Comparison of ENCODE assay signal across 7 cellular contexts in the genomic region with DNA sequence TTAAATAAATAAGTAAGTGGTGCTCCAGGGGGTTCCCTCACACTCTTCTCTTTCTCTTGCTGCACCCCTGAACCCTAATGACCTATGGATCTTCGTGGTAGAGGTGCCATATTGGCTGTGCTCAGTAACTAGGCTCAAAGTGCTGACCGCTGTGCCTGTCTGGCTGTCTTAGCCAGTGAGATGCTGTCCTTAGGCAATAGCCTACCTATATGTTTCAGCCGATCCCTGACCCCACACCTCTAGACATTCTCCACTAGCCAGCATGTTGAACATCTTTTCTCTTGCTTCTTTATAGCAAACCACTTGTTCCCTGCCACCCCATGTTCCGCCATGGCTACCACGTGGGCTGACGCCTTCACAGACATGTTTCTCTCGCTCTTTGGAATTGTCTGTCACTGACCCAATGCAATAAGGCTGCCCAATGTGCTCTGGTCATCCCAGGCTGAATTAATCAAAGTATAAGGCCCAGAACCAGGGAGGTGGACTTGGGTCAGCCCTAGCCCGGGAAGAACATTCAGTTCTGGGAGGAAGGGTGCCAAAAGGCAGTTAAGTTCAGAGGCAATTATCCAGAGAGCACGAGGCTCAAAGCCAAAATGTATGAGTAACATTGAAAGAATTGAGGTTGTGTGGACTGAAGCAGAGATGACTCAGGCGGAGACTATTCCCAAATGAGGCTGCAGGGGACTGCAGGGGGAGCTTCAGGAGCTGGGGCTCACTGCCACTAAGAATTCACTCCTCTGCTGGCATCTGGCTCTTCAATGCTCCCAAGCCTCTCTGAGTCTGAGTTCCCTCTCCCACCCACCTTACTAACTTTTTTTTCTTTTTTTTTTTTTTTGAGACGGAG. TPM values are rescaled to one million over a fixed set of nuclear protein-coding genes. Genes with fewer than 3 reads are reported as not detected.
DNase-seq lines count a peak whose midpoint lies in the region; ATAC-seq, FAIRE-seq and TF ChIP-seq lines count a peak whose summit lies in the region.

No MANE protein-coding gene starts in this region.

- H3K4me1 ChIP-seq in HUES6 (ENCODE audit: control insufficient read depth, insufficient read depth, low read length) (peaks cover 10% of the 10 kb centered on the region; the same call in 1 of the 2 replicates), kidney (ENCODE audit: control insufficient read depth in 1 of 2, insufficient read depth in 1 of 2, low read depth in 1 of 2, low read length in 2 of 2) (peaks cover 0 to 6% of the 10 kb centered on the region in 2 donors)

- H3K9ac ChIP-seq in HUES6 (ENCODE audit: low read length) (peak overlapping the region; percentile 21), kidney (ENCODE audit: low read length in 2 of 2) (no peak overlapping the region)

- H3K27ac ChIP-seq in HUES6 (ENCODE audit: low read depth, low read length) (peak overlapping the region; percentile 55; the same call in 1 of the 2 replicates), brain microvascular endothelial cell (peak overlapping the region; percentile 54), kidney (ENCODE audit: low read depth in 2 of 2, low read length in 2 of 2) (peak overlapping the region; percentile 73 to 85), temporal lobe (ENCODE audit: low read depth, low read length) (peak overlapping the region; percentile 36)

- in situ Hi-C loops in brain microvascular endothelial cell (cut with HindIII; ENCODE audit: low pct_ligation_motif_present, low sequenced_read_pairs): no loop called here

- no peak overlapping the region for H3K4me3 ChIP-seq in HUES6 (ENCODE audit: low read depth, low read length)
- no peak overlapping the region for H3K4me3 ChIP-seq in brain microvascular endothelial cell (ENCODE audit: low read depth, low read length)
- H3K4me3 ChIP-seq in kidney (ENCODE audit: low read length in 2 of 2): no peak overlapping the region

- intact Hi-C loops in kidney (cut with DNase I): no loop called here

- no peaks in the 10 kb centered on the region for H3K9me3 ChIP-seq in HUES6 (ENCODE audit: control insufficient read depth, insufficient read depth, low read depth, low read length)
- H3K9me3 ChIP-seq in kidney (ENCODE audit: control insufficient read depth in 1 of 2, low read length in 2 of 2): peaks cover 0 to 2% of the 10 kb centered on the region in 2 donors

- FAIRE-seq in kidney (lab: Jason Lieb, UNC): no peak

- ATAC-seq in GM19023 (IDR thresholded peaks at IDR 0.05; ENCODE audit: unreplicated experiment) (no peak), HG02973 (IDR thresholded peaks at IDR 0.05; ENCODE audit: unreplicated experiment) (no peak)

- H3K27me3 ChIP-seq in HUES6 (ENCODE audit: control insufficient read depth, insufficient read depth, low read length) (no peaks in the 10 kb centered on the region), brain microvascular endothelial cell (replicated peaks) (no peaks in the 10 kb centered on the region)

- peak; percentile 92 for DNase-seq in brain microvascular endothelial cell
- peak; percentile 88 for DNase-seq in kidney
- no peak for DNase-seq in NCI-H524 treated with DMSO at 0.1 percent for 48 hours (lab: John Stamatoyannopoulos, UW)

- TF ChIP-seq CTCF in brain microvascular endothelial cell (IDR thresholded peaks at IDR 0.05; ENCODE audit: low read depth, low read length, missing control alignments) (peak; percentile 61), kidney (IDR thresholded peaks at IDR 0.05; ENCODE audit: borderline replicate concordance, extremely low read depth, insufficient read depth) (peak; percentile 15)

- no peaks in the 10 kb centered on the region for H3K36me3 ChIP-seq in HUES6 (ENCODE audit: control insufficient read depth, insufficient read depth, low read length)
- H3K36me3 ChIP-seq in brain microvascular endothelial cell (replicated peaks): no peaks in the 10 kb centered on the region
- H3K36me3 ChIP-seq in kidney (ENCODE audit: control insufficient read depth in 1 of 2, insufficient read depth in 2 of 2, low read length in 2 of 2): no peaks in the 10 kb centered on the region

RNA-seq across cellular contexts. Expression of a gene that starts 28.7 kb away (rescaled TPM):
- 61.9 TPM for total RNA-seq in kidney
- polyA plus RNA-seq in kidney (ENCODE audit: insufficient read depth, low read depth, low replicate concordance): 8.0 TPM
- total RNA-seq in temporal lobe: 49.9 TPM
